ENCODE assay signal across 10 cellular contexts in the genomic region with DNA sequence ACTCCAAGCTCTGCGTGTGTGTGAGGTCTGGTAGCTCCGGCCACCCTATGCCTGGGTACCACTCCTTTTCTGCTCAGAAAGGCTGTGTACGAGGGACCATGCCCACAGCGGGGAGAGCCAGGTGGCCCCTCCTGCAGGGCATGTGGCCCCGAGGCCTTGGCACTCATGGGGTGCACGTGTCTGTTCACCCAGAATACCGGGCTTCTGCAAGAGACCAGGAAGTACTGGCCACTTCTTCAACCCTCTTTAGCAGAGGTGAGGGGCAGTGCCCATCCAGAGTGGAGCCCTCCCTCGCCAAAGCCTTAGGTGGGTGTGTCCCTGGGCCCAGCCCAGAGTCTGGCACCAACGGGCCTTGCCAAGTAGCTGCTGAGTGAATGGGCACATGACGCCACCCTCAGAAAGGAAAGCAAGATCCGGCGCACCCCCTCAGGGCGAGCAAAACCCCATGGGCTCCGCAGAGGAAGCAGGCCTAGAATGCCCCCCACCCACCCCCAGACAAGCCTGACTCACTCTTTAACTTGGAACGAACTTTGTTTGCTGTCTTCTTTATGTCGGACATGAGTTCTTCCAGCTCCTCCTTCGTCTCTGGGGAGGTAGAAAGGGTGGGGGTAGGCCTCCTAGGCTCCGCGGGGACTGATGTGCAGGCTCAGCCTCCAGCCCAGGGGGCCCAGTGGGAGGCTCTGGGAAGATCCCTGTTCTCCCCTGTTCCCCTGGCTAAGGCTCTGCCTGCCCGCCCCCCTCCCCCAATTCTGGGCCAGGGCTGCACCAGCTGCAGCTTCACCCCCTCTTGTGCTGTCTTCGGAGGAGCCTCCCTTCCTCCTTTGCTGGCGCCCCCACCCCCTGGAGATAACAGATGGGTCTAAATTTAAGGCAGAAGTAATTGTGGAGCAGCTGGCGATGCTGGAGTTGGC. TPM values are rescaled to one million over a fixed set of nuclear protein-coding genes. Genes with fewer than 3 reads are reported as not detected.
DNase-seq lines count a peak whose midpoint lies in the region; ATAC-seq, FAIRE-seq and TF ChIP-seq lines count a peak whose summit lies in the region.
"Had no signal": no experiment of that assay in that cellular context is flagged by ENCODE, and none has a peak within 500 bp of the region (broad histone marks: within the 10 kb centered on the region; RNA-seq: fewer than 3 reads in every experiment).

No MANE protein-coding gene starts in this region.

- H3K9ac ChIP-seq in kidney (ENCODE audit: low read length in 2 of 2): no peak overlapping the region
- H3K9ac ChIP-seq: parathyroid adenoma had no signal

- no peak for TF ChIP-seq EP300 in sigmoid colon (IDR thresholded peaks at IDR 0.05)

- no peaks in the 10 kb centered on the region for H3K27me3 ChIP-seq in sigmoid colon
- H3K27me3 ChIP-seq: Peyer's patch had no signal

- POLR2A ChIA-PET in RWPE1 (lab: Yijun Ruan, JAX; ENCODE audit: low non-redundant PET): no interaction called here

- no peaks in the 10 kb centered on the region for H3K9me3 ChIP-seq in sigmoid colon
- no peaks in the 10 kb centered on the region for H3K9me3 ChIP-seq in kidney (ENCODE audit: control insufficient read depth in 1 of 2, low read length in 2 of 2)
- H3K9me3 ChIP-seq: Peyer's patch had no signal

- no peak for TF ChIP-seq POLR2A in sigmoid colon (IDR thresholded peaks at IDR 0.05)

- ATAC-seq in HG03135 (IDR thresholded peaks at IDR 0.05; ENCODE audit: unreplicated experiment): no peak

- DNase-seq in H4 (ENCODE audit: low spot score) (peak; percentile 51), RWPE1 (ENCODE audit: low spot score) (peak; percentile 67), fibroblast of gingiva (ENCODE audit: low read depth) (peak; percentile 67), sigmoid colon (peak; percentile 81), NAMALWA (ENCODE audit: low spot score) (no peak), kidney (no peak), AG20443 (ENCODE audit: low spot score) (no peak)

- CTCF ChIA-PET in RWPE1 (lab: Yijun Ruan, JAX): interaction anchor here (0.6 to 1.2 kb wide), 5 partner anchors 13 to 335 kb away, joined by 3 to 4 read pairs (median 3); no protein-coding TSS in a partner anchor

- H3K27ac ChIP-seq in RWPE1 (peak overlapping the region; percentile 90), sigmoid colon (peak overlapping the region in 3 of 4 donors; percentile 60 to 78 (median 70)), kidney (ENCODE audit: low read depth in 2 of 2, low read length in 2 of 2) (no peak overlapping the region)
- H3K27ac ChIP-seq: parathyroid adenoma had no signal

- H3K4me3 ChIP-seq in sigmoid colon (no peak overlapping the region), kidney (ENCODE audit: low read length in 2 of 2) (no peak overlapping the region)

- peaks cover 0 to 28% (median 23%) of the 10 kb centered on the region in 4 donors for H3K4me1 ChIP-seq in sigmoid colon
- no peaks in the 10 kb centered on the region for H3K4me1 ChIP-seq in kidney (ENCODE audit: control insufficient read depth in 1 of 2, insufficient read depth in 1 of 2, low read depth in 1 of 2, low read length in 2 of 2)
- H3K4me1 ChIP-seq: parathyroid adenoma had no signal

- peaks cover 0 to 22% (median 6%) of the 10 kb centered on the region in 4 donors for H3K36me3 ChIP-seq in sigmoid colon
- no peaks in the 10 kb centered on the region for H3K36me3 ChIP-seq in kidney (ENCODE audit: control insufficient read depth in 1 of 2, insufficient read depth in 2 of 2, low read length in 2 of 2)

- intact Hi-C loops in sigmoid colon (cut with DNase I) (no loop called here), kidney (cut with DNase I) (no loop called here)

- no peak for FAIRE-seq in kidney (lab: Jason Lieb, UNC)

- TF ChIP-seq CTCF in RWPE1 (conservative IDR thresholded peaks at IDR 0.05; ENCODE audit: low read depth): no peak
- TF ChIP-seq CTCF in sigmoid colon (IDR thresholded peaks at IDR 0.05): no peak
- no peak for TF ChIP-seq CTCF in kidney (IDR thresholded peaks at IDR 0.05; ENCODE audit: borderline replicate concordance, extremely low read depth, insufficient read depth)

- 75 to 79% methylated on average over 23 of the region's 23 CpGs for WGBS in sigmoid colon, 2 donors

RNA-seq across cellular contexts. Expression of a gene that starts 14.6 kb away (rescaled TPM):
- 3.5 and 12.1 TPM in 2 replicates for total RNA-seq in H4 (2014; rRNA removed; shearing (Covaris generic))
- 10 to 100 TPM; 16.1 to 24.6 (median 19.8) TPM for total RNA-seq in sigmoid colon
- polyA plus RNA-seq in sigmoid colon: 1 to 10 TPM; 1.8 to 5.7 (median 2.4) TPM
- 7.4 TPM for total RNA-seq in kidney
- polyA plus RNA-seq in kidney (ENCODE audit: insufficient read depth, low read depth, low replicate concordance): 2.2 TPM

RNA-seq across cellular contexts. Expression of a gene that starts 21.5 kb away (rescaled TPM):
- total RNA-seq in H4 (2014; rRNA removed; shearing (Covaris generic)): 31.9 and 80.5 TPM in 2 replicates
- total RNA-seq in sigmoid colon (10 to 100 TPM; 36.8 to 42.4 (median 39.0) TPM), kidney (61.0 TPM)
- polyA plus RNA-seq in sigmoid colon (10 to 100 TPM; 34.2 to 86.8 (median 36.0) TPM), kidney (ENCODE audit: insufficient read depth, low read depth, low replicate concordance) (92.7 TPM)

RNA-seq across cellular contexts. Expression of a gene that starts 21.6 kb away (rescaled TPM):
- 2.0 and 2.7 TPM in 2 replicates for total RNA-seq in H4 (2014; rRNA removed; shearing (Covaris generic))
- total RNA-seq in sigmoid colon: 1 to 10 TPM; 3.3 to 7.6 (median 5.8) TPM
- polyA plus RNA-seq in sigmoid colon: 1 to 10 TPM; 5.1 to 9.4 (median 6.6) TPM
- total RNA-seq in kidney: 15.0 TPM
- polyA plus RNA-seq in kidney (ENCODE audit: insufficient read depth, low read depth, low replicate concordance): 28.6 TPM

RNA-seq across cellular contexts. Expression of a gene that starts 33.7 kb away (rescaled TPM):
- 25.8 and 37.7 TPM in 2 replicates for total RNA-seq in H4 (2014; rRNA removed; shearing (Covaris generic))
- total RNA-seq in sigmoid colon (10 to 100 TPM in 2 of 4 donors, 1 to 10 TPM in 2; 5.4 to 13.0 (median 9.2) TPM), kidney (95.7 TPM)
- polyA plus RNA-seq in sigmoid colon (10 to 100 TPM; 79.3 to 91.3 (median 81.7) TPM), kidney (ENCODE audit: insufficient read depth, low read depth, low replicate concordance) (55.3 TPM)

RNA-seq across cellular contexts. Expression of a gene that starts 37.3 kb away (rescaled TPM):
- 3.7 and 6.3 TPM in 2 replicates for total RNA-seq in H4 (2014; rRNA removed; shearing (Covaris generic))
- total RNA-seq in sigmoid colon: 1 to 10 TPM; 1.6 to 8.7 (median 4.4) TPM
- 1 to 10 TPM in 1 of 3 donors, under 1 TPM in 1, not detected in 1; 0.60 to 1.0 TPM for polyA plus RNA-seq in sigmoid colon
- 13.2 TPM for total RNA-seq in kidney
- 19.3 TPM for polyA plus RNA-seq in kidney (ENCODE audit: insufficient read depth, low read depth, low replicate concordance)

Comparison
In these comparisons a context has a peak if more than half of its experiments do, and no peak if none do; other contexts are left out.
1. DNase-seq: peak in H4 (single experiment), RWPE1 (single experiment), fibroblast of gingiva (single experiment) and sigmoid colon (single experiment); none in NAMALWA (single experiment), kidney (single experiment) and AG20443 (single experiment).
2. H3K27ac ChIP-seq: peak in RWPE1 (single experiment) and sigmoid colon (3 of 4); none in kidney (0 of 2).